12 cellular contexts compared by ENCODE assay signal in genomic region chr16:53519417-53520091, GRCh38. TPM values are rescaled to one million over a fixed set of nuclear protein-coding genes. Genes with fewer than 3 reads are reported as not detected.
DNase-seq lines count a peak whose midpoint lies in the region; ATAC-seq and TF ChIP-seq lines count a peak whose summit lies in the region.
"Had no signal": no experiment of that assay in that cellular context is flagged by ENCODE, and none has a peak within 500 bp of the region (broad histone marks: within the 10 kb centered on the region; RNA-seq: fewer than 3 reads in every experiment).

No MANE protein-coding gene starts in this region.

- H3K36me3 ChIP-seq in ACC112 (ENCODE audit: insufficient read depth, low read length): no peaks in the 10 kb centered on the region
- H3K36me3 ChIP-seq in mucosa of descending colon (ENCODE audit: low read depth): no peaks in the 10 kb centered on the region
- H3K36me3 ChIP-seq: WERI-Rb-1 had no signal

- H3K79me2 ChIP-seq in ACC112 (ENCODE audit: control insufficient read depth, insufficient read depth, low read length, unreplicated experiment): no peaks in the 10 kb centered on the region

- intact Hi-C loops in mucosa of descending colon (cut with DNase I, micrococcal nuclease): no loop called here

- H3K4me1 Mint-ChIP-seq in activated naive CD8-positive, alpha-beta T cell treated with anti-CD3 and anti-CD28 coated beads, Interleukin-2, amount 50 U/mL, for 24 hours: peaks cover 45% of the 10 kb centered on the region

- TF ChIP-seq CTCF in mucosa of descending colon (IDR thresholded peaks at IDR 0.05): no peak

- peak overlapping the region; percentile 72 for H3K4me3 Mint-ChIP-seq in activated naive CD8-positive, alpha-beta T cell treated with anti-CD3 and anti-CD28 coated beads, Interleukin-2, amount 50 U/mL, for 24 hours

- H3K27ac Mint-ChIP-seq in activated naive CD8-positive, alpha-beta T cell treated with anti-CD3 and anti-CD28 coated beads, Interleukin-2, amount 50 U/mL, for 24 hours: peak overlapping the region; percentile 96

- H3K4me1 ChIP-seq in ACC112 (ENCODE audit: control insufficient read depth, insufficient read depth, low read length, unreplicated experiment): peaks cover 10% of the 10 kb centered on the region
- H3K4me1 ChIP-seq in mucosa of descending colon (ENCODE audit: low read depth): no peaks in the 10 kb centered on the region

- no peak overlapping the region for H2AFZ ChIP-seq in ACC112 (ENCODE audit: low read length, unreplicated experiment)

- no peaks in the 10 kb centered on the region for H3K27me3 ChIP-seq in ACC112 (ENCODE audit: insufficient read depth, low read length)

- DNase-seq in activated naive CD8-positive, alpha-beta T cell treated with anti-CD3 and anti-CD28 coated beads, Interleukin-2, amount 50 U/mL, for 24 hours: no peak
- DNase-seq in mucosa of descending colon (no peak), NCI-H526 treated with DMSO at 0.1 percent for 48 hours (lab: John Stamatoyannopoulos, UW) (no peak), midbrain (lab: John Stamatoyannopoulos, UW) (no peak), HK-2 (ENCODE audit: unreplicated experiment) (no peak), HUDEP-2 (lab: John Stamatoyannopoulos, UW; ENCODE audit: unreplicated experiment in 76 of 76) (no peak)
- DNase-seq: anterior cingulate cortex, islet precursor cell had no signal

- no peaks in the 10 kb centered on the region for H3K27me3 Mint-ChIP-seq in activated naive CD8-positive, alpha-beta T cell treated with anti-CD3 and anti-CD28 coated beads, Interleukin-2, amount 50 U/mL, for 24 hours

- no peaks in the 10 kb centered on the region for H3K9me3 ChIP-seq in mucosa of descending colon

- no peaks in the 10 kb centered on the region for H3K36me3 Mint-ChIP-seq in activated naive CD8-positive, alpha-beta T cell treated with anti-CD3 and anti-CD28 coated beads, Interleukin-2, amount 50 U/mL, for 24 hours (ENCODE audit: low read depth)

- H3K9me3 Mint-ChIP-seq in activated naive CD8-positive, alpha-beta T cell treated with anti-CD3 and anti-CD28 coated beads, Interleukin-2, amount 50 U/mL, for 24 hours: no peaks in the 10 kb centered on the region

- no peak overlapping the region for H3K4me3 ChIP-seq in ACC112 (ENCODE audit: low read depth, low read length)
- no peak overlapping the region for H3K4me3 ChIP-seq in mucosa of descending colon

- peak; percentile 2 for ATAC-seq in GM18498 (IDR thresholded peaks at IDR 0.05; ENCODE audit: unreplicated experiment)
- peak; percentile 11 for ATAC-seq in activated naive CD8-positive, alpha-beta T cell treated with anti-CD3 and anti-CD28 coated beads, Interleukin-2, amount 50 U/mL, for 24 hours
- ATAC-seq in mucosa of descending colon: peak; percentile 12

- H3K27ac ChIP-seq in ACC112 (ENCODE audit: low read depth, low read length): peak overlapping the region; percentile 67; the same call in 1 of the 2 replicates
- H3K27ac ChIP-seq: KMS-11, WERI-Rb-1 had no signal

RNA-seq across cellular contexts. Expression of gene AKTIP, which starts 16.5 kb away (rescaled TPM):
- 10 to 100 TPM; 28.1 to 54.4 (median 37.6) TPM for total RNA-seq in mucosa of descending colon
